ENCODE assay signal across 15 cellular contexts in genomic region chr10:369441-370221, GRCh38.
DNase-seq lines count a peak whose midpoint lies in the region; ATAC-seq and TF ChIP-seq lines count a peak whose summit lies in the region.
"Had no signal": no experiment of that assay in that cellular context is flagged by ENCODE, and none has a peak within 500 bp of the region (broad histone marks: within the 10 kb centered on the region; RNA-seq: fewer than 3 reads in every experiment).

No MANE protein-coding gene starts in this region.

- DNase-seq in T47D (ENCODE audit: low read depth in 1 of 2, low spot score in 1 of 2): peak; percentile 41 to 65
- no peak for DNase-seq in MCF 10A (ENCODE audit: unreplicated experiment)
- no peak for DNase-seq in esophagus muscularis mucosa (ENCODE audit: extremely low spot score)
- DNase-seq in transverse colon: no peak
- DNase-seq in WERI-Rb-1: no peak
- no peak for DNase-seq in medulla oblongata (ENCODE audit: extremely low spot score)
- DNase-seq: 8988T, NCI-H1105, NCI-H510A treated with DMSO at 0.1 percent for 48 hours, Peyer's patch, psoas muscle had no signal

- no peak overlapping the region for H3K9ac ChIP-seq in muscle layer of colon (ENCODE audit: low read length)

- ATAC-seq in HG02852 (IDR thresholded peaks at IDR 0.05; ENCODE audit: unreplicated experiment): no peak
- ATAC-seq: esophagus mucosa had no signal

- intact Hi-C loops in MCF 10A (cut with micrococcal nuclease) (no loop called here), esophagus muscularis mucosa (cut with DNase I) (no loop called here), transverse colon (cut with DNase I; ENCODE audit: low total_unique reads) (loop anchor here (10.0 kb wide), 1 partner anchor 415 kb away; no protein-coding TSS in a partner anchor)

- CTCF ChIA-PET in MCF 10A (lab: Yijun Ruan, JAX): no interaction called here

- H3K4me1 ChIP-seq in esophagus muscularis mucosa (peaks cover 14 to 41% (median 40%) of the 10 kb centered on the region in 4 donors), muscle layer of colon (ENCODE audit: insufficient read depth, low read length) (peaks cover 47% of the 10 kb centered on the region), transverse colon (peaks cover 3 to 17% (median 10%) of the 10 kb centered on the region in 4 donors)
- H3K4me1 ChIP-seq: psoas muscle had no signal

- H3K36me3 ChIP-seq in esophagus muscularis mucosa: peaks cover 11 to 78% (median 50%) of the 10 kb centered on the region in 4 donors
- peaks cover 40% of the 10 kb centered on the region for H3K36me3 ChIP-seq in muscle layer of colon (ENCODE audit: insufficient read depth, low read length)
- H3K36me3 ChIP-seq in transverse colon: no peaks in the 10 kb centered on the region
- H3K36me3 ChIP-seq in WERI-Rb-1: no peaks in the 10 kb centered on the region; the same call in 1 of the 2 replicates

- H3K36me3 Mint-ChIP-seq in MCF 10A (ENCODE audit: insufficient read depth, unreplicated experiment): no peaks in the 10 kb centered on the region

- TF ChIP-seq POLR2A in esophagus muscularis mucosa (IDR thresholded peaks at IDR 0.05; ENCODE audit: low read depth) (no peak), transverse colon (IDR thresholded peaks at IDR 0.05) (no peak)

- peak overlapping the region in 3 of 4 donors; percentile 51 to 57 (median 57) for H3K27ac ChIP-seq in esophagus muscularis mucosa (replicated peaks in 1 of 4)
- peak overlapping the region; percentile 67 for H3K27ac ChIP-seq in muscle layer of colon (ENCODE audit: low read depth, low read length)
- peak overlapping the region in 3 of 4 donors; percentile 47 to 66 (median 50) for H3K27ac ChIP-seq in transverse colon
- no peak overlapping the region for H3K27ac ChIP-seq in WERI-Rb-1
- H3K27ac ChIP-seq: Peyer's patch, psoas muscle, VCaP had no signal

- H3K9me3 ChIP-seq in esophagus muscularis mucosa: no peaks in the 10 kb centered on the region
- no peaks in the 10 kb centered on the region for H3K9me3 ChIP-seq in muscle layer of colon (ENCODE audit: low read length)
- no peaks in the 10 kb centered on the region for H3K9me3 ChIP-seq in transverse colon
- no peaks in the 10 kb centered on the region for H3K9me3 ChIP-seq in WERI-Rb-1 (ENCODE audit: severe bottlenecking)
- H3K9me3 ChIP-seq: Peyer's patch, psoas muscle had no signal

- no TSS peak for BruUV-seq in MCF 10A (replicated peaks; lab: Mats Ljungman, UMichigan)

- TF ChIP-seq EP300 in esophagus muscularis mucosa (IDR thresholded peaks at IDR 0.05): no peak
- no peak for TF ChIP-seq EP300 in transverse colon (IDR thresholded peaks at IDR 0.05; ENCODE audit: low read depth)

- POLR2A ChIA-PET in MCF 10A (lab: Yijun Ruan, JAX): no interaction called here

- no peak overlapping the region for H3K27ac Mint-ChIP-seq in MCF 10A (ENCODE audit: low read depth, unreplicated experiment)

- H3K27me3 ChIP-seq in esophagus muscularis mucosa: no peaks in the 10 kb centered on the region
- no peaks in the 10 kb centered on the region for H3K27me3 ChIP-seq in muscle layer of colon (ENCODE audit: control insufficient read depth in 1 of 2, insufficient read depth in 2 of 2, low read length in 2 of 2)
- no peaks in the 10 kb centered on the region for H3K27me3 ChIP-seq in transverse colon
- H3K27me3 ChIP-seq in WERI-Rb-1 (ENCODE audit: insufficient read depth, low read depth, severe bottlenecking): no peaks in the 10 kb centered on the region
- H3K27me3 ChIP-seq: Peyer's patch had no signal

- TF ChIP-seq CTCF in MCF 10A (IDR thresholded peaks at IDR 0.05; ENCODE audit: unreplicated experiment): no peak
- no peak for TF ChIP-seq CTCF in esophagus muscularis mucosa (IDR thresholded peaks at IDR 0.05)
- no peak for TF ChIP-seq CTCF in transverse colon (IDR thresholded peaks at IDR 0.05)
- no peak for TF ChIP-seq CTCF in WERI-Rb-1 (IDR thresholded peaks at IDR 0.05; ENCODE audit: low read depth, low read length)

- H3K4me3 ChIP-seq in esophagus muscularis mucosa: peak overlapping the region in 1 of 4 donors; percentile 12
- no peak overlapping the region for H3K4me3 ChIP-seq in muscle layer of colon (ENCODE audit: low read depth in 1 of 2, low read length in 2 of 2)
- no peak overlapping the region for H3K4me3 ChIP-seq in transverse colon
- H3K4me3 ChIP-seq in WERI-Rb-1 (ENCODE audit: low read depth, low read length): no peak overlapping the region
- H3K4me3 ChIP-seq: Peyer's patch, psoas muscle had no signal

- no peaks in the 10 kb centered on the region for H3K9me3 Mint-ChIP-seq in MCF 10A (ENCODE audit: unreplicated experiment)

- WGBS in esophagus muscularis mucosa: 67% methylated on average over 20 of the region's 21 CpGs
- 58 to 75% methylated on average over 4 to 19 of the region's 21 CpGs for WGBS in transverse colon (ENCODE audit: low coverage in 1 of 2), 2 donors

- in situ Hi-C loops in T47D (cut with HindIII; ENCODE audit: low pct_unique_long_range_greater_than_20kb, low sequenced_read_pairs) (no loop called here), transverse colon (cut with MboI; ENCODE audit: low pct_ligation_motif_present in 1 of 4, low pct_unique_long_range_greater_than_20kb in 1 of 4, low sequenced_read_pairs in 3 of 4) (no loop called here)

- H3K27me3 Mint-ChIP-seq in MCF 10A (ENCODE audit: insufficient read depth, unreplicated experiment): no peaks in the 10 kb centered on the region

- H3K4me3 Mint-ChIP-seq in MCF 10A (ENCODE audit: unreplicated experiment): no peak overlapping the region

- H3K4me1 Mint-ChIP-seq in MCF 10A (ENCODE audit: insufficient read depth, unreplicated experiment): peaks cover 14% of the 10 kb centered on the region

Comparison
In these comparisons a context has a peak if more than half of its experiments do, and no peak if none do; other contexts are left out.
1. DNase-seq: peak in T47D (2 of 2); none in MCF 10A (single experiment), esophagus muscularis mucosa (single experiment), transverse colon (single experiment), WERI-Rb-1 (single experiment) and medulla oblongata (single experiment).